ENCODE assay signal across 1 cellular context in genomic region chr12:53299101-53299453, GRCh38.
TF ChIP-seq lines count a peak whose summit lies in the region.

No MANE protein-coding gene starts in this region.

TF ChIP-seq in GM23338, 12 proteins besides CTCF, POLR2A, EP300 and RAD21 (continued from another document):
- TF ChIP-seq ZNF462 (CRISPR knock-in tag; IDR thresholded peaks at IDR 0.05) (no peak), EZH2 (IDR thresholded peaks at IDR 0.05; ENCODE audit: low read depth, unreplicated experiment) (no peak), ZNF331 (CRISPR knock-in tag; IDR thresholded peaks at IDR 0.05; ENCODE audit: low read depth) (no peak), EZH2phosphoT487 (IDR thresholded peaks at IDR 0.05; ENCODE audit: unreplicated experiment) (no peak)
